1 cellular context compared by ENCODE assay signal in the genomic region with DNA sequence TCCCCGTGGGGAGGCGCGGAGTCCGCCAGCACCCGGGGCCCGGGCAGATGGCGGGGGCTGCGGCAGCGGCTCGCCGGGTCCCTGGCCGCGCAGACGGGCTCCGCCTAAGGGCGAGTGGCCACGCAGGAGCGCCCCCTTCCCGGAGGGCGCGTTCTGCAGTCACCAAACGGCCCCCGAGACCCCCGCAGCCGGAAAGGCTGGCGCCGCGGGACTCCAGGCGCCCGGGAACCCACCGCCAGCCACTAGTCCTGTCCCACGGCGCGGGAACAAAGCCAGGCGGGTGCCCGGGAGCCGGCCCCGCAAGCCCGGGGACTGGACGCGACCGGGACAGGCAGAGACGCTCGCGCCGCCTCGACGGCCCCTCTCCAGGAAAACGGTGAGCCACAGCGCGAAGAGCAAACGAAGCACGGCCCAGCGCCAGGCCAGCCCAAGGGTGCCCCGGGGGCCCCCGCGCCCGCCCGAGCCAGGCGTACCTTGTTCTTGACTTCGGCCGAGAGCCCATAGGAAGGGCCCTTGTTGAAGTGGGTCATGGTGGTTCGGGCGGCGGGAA.
TF ChIP-seq lines count a peak whose summit lies in the region.

No MANE protein-coding gene starts in this region.

TF ChIP-seq in HepG2, 621 proteins besides CTCF, POLR2A, EP300 and RAD21 (continued from another document and continues in another):
- TF ChIP-seq, protein P1, sequence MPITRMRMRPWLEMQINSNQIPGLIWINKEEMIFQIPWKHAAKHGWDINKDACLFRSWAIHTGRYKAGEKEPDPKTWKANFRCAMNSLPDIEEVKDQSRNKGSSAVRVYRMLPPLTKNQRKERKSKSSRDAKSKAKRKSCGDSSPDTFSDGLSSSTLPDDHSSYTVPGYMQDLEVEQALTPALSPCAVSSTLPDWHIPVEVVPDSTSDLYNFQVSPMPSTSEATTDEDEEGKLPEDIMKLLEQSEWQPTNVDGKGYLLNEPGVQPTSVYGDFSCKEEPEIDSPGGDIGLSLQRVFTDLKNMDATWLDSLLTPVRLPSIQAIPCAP (CRISPR knock-in tag; IDR thresholded peaks at IDR 0.05; ENCODE audit: low read depth) = no peak
- TF ChIP-seq YY1 (IDR thresholded peaks at IDR 0.05; ENCODE audit: insufficient read depth, insufficient replicate concordance, low read depth, low read length) (peak; percentile 45), ZKSCAN8 (CRISPR knock-in tag; IDR thresholded peaks at IDR 0.05; ENCODE audit: borderline replicate concordance) (peak; percentile 4; the same call in 1 of the 2 replicates), ZNF335 (CRISPR knock-in tag; IDR thresholded peaks at IDR 0.05) (no peak), ZFX (CRISPR knock-in tag; IDR thresholded peaks at IDR 0.05; ENCODE audit: low read depth) (no peak), CBX2 (IDR thresholded peaks at IDR 0.05; ENCODE audit: low read depth, low read length) (no peak), CBX2 (CRISPR knock-in tag; IDR thresholded peaks at IDR 0.05; ENCODE audit: low read depth) (no peak), HNRNPLL (IDR thresholded peaks at IDR 0.05; ENCODE audit: low read depth, low read length, poor library complexity, severe bottlenecking) (peak; percentile 46), HES4 (CRISPR knock-in tag; IDR thresholded peaks at IDR 0.05; ENCODE audit: borderline replicate concordance) (0 out of 2 replicates have a peak, but pooled peaks have one; percentile 49), ZNF30 (CRISPR knock-in tag; IDR thresholded peaks at IDR 0.05) (no peak), ZNF101 (CRISPR knock-in tag; IDR thresholded peaks at IDR 0.05; ENCODE audit: borderline replicate concordance, low read depth) (no peak), DR1 (CRISPR knock-in tag; IDR thresholded peaks at IDR 0.05) (no peak), SP5 (CRISPR knock-in tag; IDR thresholded peaks at IDR 0.05; ENCODE audit: borderline replicate concordance, low read depth) (0 out of 2 replicates have a peak, but pooled peaks have one; percentile 3), SNAPC4 (CRISPR knock-in tag; IDR thresholded peaks at IDR 0.05) (no peak), ADNP (CRISPR knock-in tag; IDR thresholded peaks at IDR 0.05) (no peak), USF2 (IDR thresholded peaks at IDR 0.05; ENCODE audit: low read depth, low read length) (no peak), USF2 (CRISPR knock-in tag; IDR thresholded peaks at IDR 0.05; ENCODE audit: borderline replicate concordance) (no peak), ATF4 (CRISPR knock-in tag; IDR thresholded peaks at IDR 0.05) (no peak), MATR3 (CRISPR knock-in tag; IDR thresholded peaks at IDR 0.05) (peak; percentile 53; the same call in 1 of the 2 replicates), ZNF629 (CRISPR knock-in tag; conservative IDR thresholded peaks at IDR 0.05) (no peak), STAG1 (CRISPR knock-in tag; IDR thresholded peaks at IDR 0.05) (peak; percentile 29), ZZZ3 (CRISPR knock-in tag; IDR thresholded peaks at IDR 0.05; ENCODE audit: borderline replicate concordance) (no peak; the same call in 1 of the 2 replicates), FUBP1 (CRISPR knock-in tag; IDR thresholded peaks at IDR 0.05; ENCODE audit: borderline replicate concordance) (no peak), ZMAT3 (CRISPR knock-in tag; conservative IDR thresholded peaks at IDR 0.05) (no peak), ATF1 (CRISPR knock-in tag; IDR thresholded peaks at IDR 0.05) (no peak), ZNF768 (CRISPR knock-in tag; IDR thresholded peaks at IDR 0.05) (0 out of 2 replicates have a peak, but pooled peaks have one; percentile 13), ZNF33A (CRISPR knock-in tag; IDR thresholded peaks at IDR 0.05; ENCODE audit: borderline replicate concordance) (no peak), ATF5 (CRISPR knock-in tag; IDR thresholded peaks at IDR 0.05; ENCODE audit: low read depth) (no peak), HDAC6 (IDR thresholded peaks at IDR 0.05; ENCODE audit: low read depth, low read length) (no peak), ZNF33B (CRISPR knock-in tag; IDR thresholded peaks at IDR 0.05) (no peak), NONO (IDR thresholded peaks at IDR 0.05) (no peak), NONO (CRISPR knock-in tag; conservative IDR thresholded peaks at IDR 0.05) (no peak), ARHGAP35 (CRISPR knock-in tag; IDR thresholded peaks at IDR 0.05; ENCODE audit: borderline replicate concordance) (no peak), ZNF550 (CRISPR knock-in tag; IDR thresholded peaks at IDR 0.05; ENCODE audit: borderline replicate concordance) (no peak), ELK4 (CRISPR knock-in tag; IDR thresholded peaks at IDR 0.05; ENCODE audit: borderline replicate concordance) (no peak), RXRA (CRISPR knock-in tag; IDR thresholded peaks at IDR 0.05) (no peak), ATF7-NPFF (CRISPR knock-in tag; IDR thresholded peaks at IDR 0.05; ENCODE audit: low read depth) (0 out of 2 replicates have a peak, but pooled peaks have one; percentile 27), ZBTB1 (CRISPR knock-in tag; IDR thresholded peaks at IDR 0.05; ENCODE audit: borderline replicate concordance) (no peak), ZNF781 (CRISPR knock-in tag; IDR thresholded peaks at IDR 0.05; ENCODE audit: borderline replicate concordance, not compliant biosample characterization) (no peak), WIZ (CRISPR knock-in tag; IDR thresholded peaks at IDR 0.05) (no peak)
- TF ChIP-seq, protein P2, sequence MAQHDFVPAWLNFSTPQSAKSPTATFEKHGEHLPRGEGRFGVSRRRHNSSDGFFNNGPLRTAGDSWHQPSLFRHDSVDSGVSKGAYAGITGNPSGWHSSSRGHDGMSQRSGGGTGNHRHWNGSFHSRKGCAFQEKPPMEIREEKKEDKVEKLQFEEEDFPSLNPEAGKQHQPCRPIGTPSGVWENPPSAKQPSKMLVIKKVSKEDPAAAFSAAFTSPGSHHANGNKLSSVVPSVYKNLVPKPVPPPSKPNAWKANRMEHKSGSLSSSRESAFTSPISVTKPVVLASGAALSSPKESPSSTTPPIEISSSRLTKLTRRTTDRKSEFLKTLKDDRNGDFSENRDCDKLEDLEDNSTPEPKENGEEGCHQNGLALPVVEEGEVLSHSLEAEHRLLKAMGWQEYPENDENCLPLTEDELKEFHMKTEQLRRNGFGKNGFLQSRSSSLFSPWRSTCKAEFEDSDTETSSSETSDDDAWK (CRISPR knock-in tag; IDR thresholded peaks at IDR 0.05) = no peak
- TF ChIP-seq, protein P3, sequence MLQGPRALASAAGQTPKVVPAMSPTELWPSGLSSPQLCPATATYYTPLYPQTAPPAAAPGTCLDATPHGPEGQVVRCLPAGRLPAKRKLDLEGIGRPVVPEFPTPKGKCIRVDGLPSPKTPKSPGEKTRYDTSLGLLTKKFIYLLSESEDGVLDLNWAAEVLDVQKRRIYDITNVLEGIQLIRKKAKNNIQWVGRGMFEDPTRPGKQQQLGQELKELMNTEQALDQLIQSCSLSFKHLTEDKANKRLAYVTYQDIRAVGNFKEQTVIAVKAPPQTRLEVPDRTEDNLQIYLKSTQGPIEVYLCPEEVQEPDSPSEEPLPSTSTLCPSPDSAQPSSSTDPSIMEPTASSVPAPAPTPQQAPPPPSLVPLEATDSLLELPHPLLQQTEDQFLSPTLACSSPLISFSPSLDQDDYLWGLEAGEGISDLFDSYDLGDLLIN (CRISPR knock-in tag; IDR thresholded peaks at IDR 0.05; ENCODE audit: borderline replicate concordance) = no peak
- TF ChIP-seq, protein P4, sequence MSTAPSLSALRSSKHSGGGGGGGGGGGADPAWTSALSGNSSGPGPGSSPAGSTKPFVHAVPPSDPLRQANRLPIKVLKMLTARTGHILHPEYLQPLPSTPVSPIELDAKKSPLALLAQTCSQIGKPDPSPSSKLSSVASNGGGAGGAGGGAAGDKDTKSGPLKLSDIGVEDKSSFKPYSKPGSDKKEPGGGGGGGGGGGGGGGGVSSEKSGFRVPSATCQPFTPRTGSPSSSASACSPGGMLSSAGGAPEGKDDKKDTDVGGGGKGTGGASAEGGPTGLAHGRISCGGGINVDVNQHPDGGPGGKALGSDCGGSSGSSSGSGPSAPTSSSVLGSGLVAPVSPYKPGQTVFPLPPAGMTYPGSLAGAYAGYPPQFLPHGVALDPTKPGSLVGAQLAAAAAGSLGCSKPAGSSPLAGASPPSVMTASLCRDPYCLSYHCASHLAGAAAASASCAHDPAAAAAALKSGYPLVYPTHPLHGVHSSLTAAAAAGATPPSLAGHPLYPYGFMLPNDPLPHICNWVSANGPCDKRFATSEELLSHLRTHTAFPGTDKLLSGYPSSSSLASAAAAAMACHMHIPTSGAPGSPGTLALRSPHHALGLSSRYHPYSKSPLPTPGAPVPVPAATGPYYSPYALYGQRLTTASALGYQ (CRISPR knock-in tag; IDR thresholded peaks at IDR 0.05) = no peak
